Comparison of ENCODE assay signal across 16 cellular contexts in the genomic region with DNA sequence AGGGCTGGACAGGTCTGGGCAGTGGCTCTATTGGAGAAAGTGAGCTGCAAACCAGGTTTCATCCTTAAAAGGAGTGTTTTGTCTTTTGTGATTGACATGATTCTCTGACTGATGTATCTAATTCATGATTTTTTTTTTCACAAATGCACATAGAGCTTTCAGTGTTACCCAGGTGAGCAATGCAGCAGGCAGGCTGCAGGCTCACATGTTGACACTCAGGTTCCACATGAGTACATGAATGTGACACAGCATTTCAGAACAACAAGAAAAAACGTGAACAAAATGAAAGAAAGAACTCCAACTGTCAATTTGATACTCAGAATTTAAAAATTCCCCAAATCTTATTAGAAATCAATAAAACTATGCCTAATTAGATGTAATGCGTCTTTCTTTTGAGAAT.
DNase-seq lines count a peak whose midpoint lies in the region; ATAC-seq, FAIRE-seq and TF ChIP-seq lines count a peak whose summit lies in the region.
"Had no signal": no experiment of that assay in that cellular context is flagged by ENCODE, and none has a peak within 500 bp of the region (broad histone marks: within the 10 kb centered on the region; RNA-seq: fewer than 3 reads in every experiment).

No MANE protein-coding gene starts in this region.

- no peaks in the 10 kb centered on the region for H4K20me1 ChIP-seq in PC-3 (ENCODE audit: low read length)
- H4K20me1 ChIP-seq in endothelial cell of umbilical vein (replicated peaks; ENCODE audit: control insufficient read depth, extremely low read depth, insufficient read depth, low read length) = no peaks in the 10 kb centered on the region

- no peak overlapping the region for H3K4me3 ChIP-seq in PC-3 (ENCODE audit: low read length)
- H3K4me3 ChIP-seq in endothelial cell of umbilical vein (replicated peaks in 1 of 3; ENCODE audit: insufficient read depth in 1 of 3, low read depth in 1 of 3, low read length in 3 of 3) = no peak overlapping the region
- H3K4me3 ChIP-seq: gastrocnemius medialis, mucosa of descending colon had no signal

- no peak for TF ChIP-seq POLR2A in endothelial cell of umbilical vein (IDR thresholded peaks at IDR 0.05; ENCODE audit: low read depth, low read length)

- H3K4me3 Mint-ChIP-seq in natural killer cell treated with Interleukin-12 subunit alpha and Interleukin-12 subunit beta and Interleukin-15 and Interleukin-18, amount 100 ng/mL, for 72 hours = peak overlapping the region; percentile 47
- H3K4me3 Mint-ChIP-seq in natural killer cell = no peak overlapping the region
- H3K4me3 Mint-ChIP-seq in type B pancreatic cell = no peak overlapping the region

- H3K36me3 Mint-ChIP-seq in natural killer cell treated with Interleukin-12 subunit alpha and Interleukin-12 subunit beta and Interleukin-15 and Interleukin-18, amount 100 ng/mL, for 72 hours = no peaks in the 10 kb centered on the region
- no peaks in the 10 kb centered on the region for H3K36me3 Mint-ChIP-seq in natural killer cell
- no peaks in the 10 kb centered on the region for H3K36me3 Mint-ChIP-seq in type B pancreatic cell

- H3K27me3 Mint-ChIP-seq in natural killer cell treated with Interleukin-12 subunit alpha and Interleukin-12 subunit beta and Interleukin-15 and Interleukin-18, amount 100 ng/mL, for 72 hours = peaks cover 12% of the 10 kb centered on the region in 2 donors
- H3K27me3 Mint-ChIP-seq in natural killer cell (ENCODE audit: low read depth in 2 of 2) = peaks cover 8 to 19% of the 10 kb centered on the region in 2 donors
- no peaks in the 10 kb centered on the region for H3K27me3 Mint-ChIP-seq in type B pancreatic cell

- intact Hi-C loops in natural killer cell (cut with micrococcal nuclease) = loop anchor here (5.0 kb wide), 2 partner anchors 114 to 541 kb away; a partner anchor contains a TSS
- intact Hi-C loops in PC-3 (cut with micrococcal nuclease) = loop anchor here (2.0 to 10.0 kb wide), 3 partner anchors 142 to 540 kb away; a partner anchor contains a TSS
- intact Hi-C loops in endothelial cell of umbilical vein (cut with micrococcal nuclease) = loop anchor here (1.0 to 10.0 kb wide), 3 partner anchors 21 to 778 kb away; no protein-coding TSS in a partner anchor
- intact Hi-C loops in Right ventricle myocardium superior (cut with DNase I) = no loop called here

- peak overlapping the region; percentile 22 for H3K27ac ChIP-seq in PC-3 (ENCODE audit: low read length)
- H3K27ac ChIP-seq in endothelial cell of umbilical vein (ENCODE audit: insufficient read depth, low read depth, low read length) = no peak overlapping the region

- H3K27me3 ChIP-seq in PC-3 (ENCODE audit: low read length) (no peaks in the 10 kb centered on the region), endothelial cell of umbilical vein (ENCODE audit: control insufficient read depth in 2 of 2, insufficient read depth in 2 of 2, low read length in 2 of 2) (no peaks in the 10 kb centered on the region)
- H3K27me3 ChIP-seq: gastrocnemius medialis had no signal

- H3K79me2 ChIP-seq in PC-3 (ENCODE audit: low read length) (no peaks in the 10 kb centered on the region), endothelial cell of umbilical vein (ENCODE audit: control insufficient read depth, insufficient read depth, low read length) (no peaks in the 10 kb centered on the region)

- DNase-seq in natural killer cell treated with Interleukin-12 subunit alpha and Interleukin-12 subunit beta and Interleukin-15 and Interleukin-18, amount 100 ng/mL, for 72 hours (ENCODE audit: low spot score) = no peak
- DNase-seq in natural killer cell (no peak), PC-3 (no peak), endothelial cell of umbilical vein (ENCODE audit: low read depth, low spot score) (no peak), type B pancreatic cell (ENCODE audit: extremely low spot score, unreplicated experiment) (no peak), Right ventricle myocardium superior (no peak), midbrain (lab: John Stamatoyannopoulos, UW) (no peak), foreskin melanocyte (no peak)
- DNase-seq: activated CD4-positive, alpha-beta T cell treated with anti-CD3 and anti-CD28 coated beads for 1 hour; effector CD8-positive, alpha-beta T cell; NCI-H1694 treated with DMSO at 0.1 percent for 48 hours; stimulated activated CD4-positive, alpha-beta T cell treated with anti-CD3 and anti-CD28 coated beads, Interleukin-4, amount 100 ng/mL, for 1 hour; stimulated activated naive CD4-positive, alpha-beta T cell treated with Interleukin-2 at 50 U/mL for 16 hours had no signal

- no peaks in the 10 kb centered on the region for H3K9me2 ChIP-seq in PC-3 (replicated peaks; ENCODE audit: low read length)

- dilution Hi-C loops in endothelial cell of umbilical vein (cut with MboI; ENCODE audit: extremely low pct_ligation_motif_present, low sequenced_read_pairs) = no loop called here

- H3K9me3 ChIP-seq in PC-3 (ENCODE audit: low read length) (no peaks in the 10 kb centered on the region), endothelial cell of umbilical vein (replicated peaks; ENCODE audit: control insufficient read depth, insufficient read depth, low read length) (no peaks in the 10 kb centered on the region)
- H3K9me3 ChIP-seq: gastrocnemius medialis, mucosa of descending colon had no signal

- H3K27ac Mint-ChIP-seq in natural killer cell treated with Interleukin-12 subunit alpha and Interleukin-12 subunit beta and Interleukin-15 and Interleukin-18, amount 100 ng/mL, for 72 hours = no peak overlapping the region
- peak overlapping the region in 1 of 2 donors; percentile 68 for H3K27ac Mint-ChIP-seq in natural killer cell
- peak overlapping the region; percentile 50 for H3K27ac Mint-ChIP-seq in type B pancreatic cell

- CTCF ChIA-PET in PC-3 (lab: Charles Lee) (no interaction called here), endothelial cell of umbilical vein (lab: Charles Lee) (interaction anchor here (1.3 to 1.7 kb wide), 2 partner anchors 347 to 830 kb away, joined by 3 to 9 read pairs; no protein-coding TSS in a partner anchor)

- H2AFZ ChIP-seq in PC-3 (ENCODE audit: low read length) (no peak overlapping the region), endothelial cell of umbilical vein (ENCODE audit: low read depth, low read length) (no peak overlapping the region)

- no peaks in the 10 kb centered on the region for H3F3A ChIP-seq in PC-3 (ENCODE audit: low read length, unreplicated experiment)

- H3K4me1 Mint-ChIP-seq in natural killer cell treated with Interleukin-12 subunit alpha and Interleukin-12 subunit beta and Interleukin-15 and Interleukin-18, amount 100 ng/mL, for 72 hours (ENCODE audit: low read depth in 2 of 2) = peaks cover 33 to 36% of the 10 kb centered on the region in 2 donors
- H3K4me1 Mint-ChIP-seq in natural killer cell (peaks cover 27 to 34% of the 10 kb centered on the region in 2 donors), type B pancreatic cell (ENCODE audit: unreplicated experiment) (peaks cover 35% of the 10 kb centered on the region)

- no peaks in the 10 kb centered on the region for H3K9me3 Mint-ChIP-seq in natural killer cell treated with Interleukin-12 subunit alpha and Interleukin-12 subunit beta and Interleukin-15 and Interleukin-18, amount 100 ng/mL, for 72 hours
- H3K9me3 Mint-ChIP-seq in natural killer cell (no peaks in the 10 kb centered on the region), type B pancreatic cell (no peaks in the 10 kb centered on the region)
- H3K9me3 Mint-ChIP-seq: activated T-helper 1 cell treated with anti-CD3 and anti-CD28 coated beads, Interleukin-12 subunit alpha, Interleukin-12 subunit beta, Interleukin-2, Interleukin-4 antibody, amounts not matched to agents 30 ng/mL and 10 ng/mL and 1 ng/mL, durations not matched to agents 14 hours and 24 hours and 36 hours had no signal

- H3K9ac ChIP-seq in PC-3 (ENCODE audit: low read length) (no peak overlapping the region), endothelial cell of umbilical vein (replicated peaks; ENCODE audit: extremely low read depth, insufficient read depth, low read length) (peak overlapping the region; percentile 5)

- ATAC-seq in natural killer cell treated with Interleukin-12 subunit alpha and Interleukin-12 subunit beta and Interleukin-15 and Interleukin-18, amount 100 ng/mL, for 72 hours = no peak
- ATAC-seq in natural killer cell = no peak
- peak; percentile 9; the same call in 1 of the 2 replicates for ATAC-seq in PC-3
- ATAC-seq in Right ventricle myocardium superior (ENCODE audit: poor library complexity) = no peak

- POLR2A ChIA-PET in PC-3 (lab: Charles Lee; ENCODE audit: unreplicated experiment) = no interaction called here
- POLR2A ChIA-PET in endothelial cell of umbilical vein (lab: Charles Lee) = no interaction called here

- BruUV-seq in PC-3 (replicated peaks; lab: Mats Ljungman, UMichigan) (no TSS peak), endothelial cell of umbilical vein (replicated peaks; lab: Mats Ljungman, UMichigan) (no TSS peak)

- TF ChIP-seq CTCF in natural killer cell (IDR thresholded peaks at IDR 0.05) (no peak), PC-3 (conservative IDR thresholded peaks at IDR 0.05; ENCODE audit: low read depth, low read length) (no peak), endothelial cell of umbilical vein (IDR thresholded peaks at IDR 0.05; ENCODE audit: extremely low read depth in 1 of 2, insufficient read depth in 1 of 2, low read depth in 1 of 2, low read length in 2 of 2) (no peak), type B pancreatic cell (conservative IDR thresholded peaks at IDR 0.05) (no peak)

- H3K9me1 ChIP-seq in endothelial cell of umbilical vein (replicated peaks; ENCODE audit: control insufficient read depth, extremely low read depth, insufficient read depth, low read length) = no peaks in the 10 kb centered on the region

- no peak for FAIRE-seq in endothelial cell of umbilical vein (lab: Jason Lieb, UNC)

- H3K4me2 ChIP-seq in PC-3 (ENCODE audit: low read length) = peak overlapping the region; percentile 36
- peak overlapping the region; percentile 55 for H3K4me2 ChIP-seq in endothelial cell of umbilical vein (ENCODE audit: insufficient read depth, low read length)

- H3K36me3 ChIP-seq in PC-3 (ENCODE audit: low read depth, low read length) (no peaks in the 10 kb centered on the region), endothelial cell of umbilical vein (ENCODE audit: control insufficient read depth in 2 of 2, extremely low read depth in 1 of 2, insufficient read depth in 2 of 2, low read length in 2 of 2) (no peaks in the 10 kb centered on the region)
- H3K36me3 ChIP-seq: gastrocnemius medialis had no signal

- H3K4me1 ChIP-seq in PC-3 (ENCODE audit: insufficient read depth, low read length) (peaks cover 17% of the 10 kb centered on the region), endothelial cell of umbilical vein (ENCODE audit: control insufficient read depth, extremely low read depth, insufficient read depth, low read length) (peaks cover 20% of the 10 kb centered on the region)

TF ChIP-seq in endothelial cell of umbilical vein, 7 proteins besides CTCF, POLR2A, EP300 and RAD21 (continues in another document):
- TF ChIP-seq, protein P1, sequence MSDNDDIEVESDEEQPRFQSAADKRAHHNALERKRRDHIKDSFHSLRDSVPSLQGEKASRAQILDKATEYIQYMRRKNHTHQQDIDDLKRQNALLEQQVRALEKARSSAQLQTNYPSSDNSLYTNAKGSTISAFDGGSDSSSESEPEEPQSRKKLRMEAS (IDR thresholded peaks at IDR 0.05; ENCODE audit: insufficient read depth, insufficient read length) = no peak
- TF ChIP-seq MYC (IDR thresholded peaks at IDR 0.05; ENCODE audit: low read depth, low read length) (no peak), GATA2 (IDR thresholded peaks at IDR 0.05; ENCODE audit: insufficient read depth, insufficient read length, low read depth, low read length) (no peak)
